ENCODE assay signal across 13 cellular contexts in the genomic region with DNA sequence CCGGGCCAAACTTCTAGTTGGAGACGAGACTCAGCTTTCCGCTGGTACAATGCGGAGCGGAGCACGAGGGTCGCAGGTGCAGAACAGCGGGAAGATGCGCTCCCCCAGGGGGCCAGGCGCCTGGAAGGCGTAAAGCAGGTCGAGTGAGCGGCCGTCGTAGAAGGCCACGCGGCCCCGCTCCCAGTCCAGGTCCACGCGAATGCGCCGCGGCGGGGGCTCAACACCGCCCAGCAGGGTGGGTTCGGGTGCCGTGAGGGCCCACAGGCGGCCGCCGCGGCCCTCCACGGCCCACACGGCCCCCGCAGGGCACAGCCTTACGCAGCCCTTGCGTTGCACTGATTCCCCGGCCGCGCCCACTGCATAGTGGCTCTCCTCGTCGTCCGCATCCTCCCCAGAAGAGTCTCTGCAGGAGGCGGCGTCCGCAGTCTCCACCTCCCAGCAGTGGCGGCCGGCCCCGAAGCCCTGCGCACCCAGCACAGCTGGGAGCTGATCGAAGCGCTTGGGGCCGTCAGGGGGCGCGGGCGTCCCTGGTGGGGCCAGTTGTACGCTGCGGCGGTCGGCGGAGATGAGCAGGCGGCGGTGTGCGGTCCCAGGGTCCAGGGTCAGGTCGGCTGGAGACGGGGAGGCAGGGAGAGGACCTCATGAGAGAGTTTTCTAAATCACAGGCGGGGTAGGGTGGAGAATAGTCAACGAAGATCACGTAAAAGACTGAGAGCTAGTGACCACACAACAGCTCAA. TPM values are rescaled to one million over a fixed set of nuclear protein-coding genes. Genes with fewer than 3 reads are reported as not detected.
DNase-seq lines count a peak whose midpoint lies in the region; ATAC-seq and TF ChIP-seq lines count a peak whose summit lies in the region.
"Had no signal": no experiment of that assay in that cellular context is flagged by ENCODE, and none has a peak within 500 bp of the region (broad histone marks: within the 10 kb centered on the region; RNA-seq: fewer than 3 reads in every experiment).

No MANE protein-coding gene starts in this region.

- no peak overlapping the region for H4K8ac ChIP-seq in neuronal stem cell (ENCODE audit: low read depth, low read length)

- DNase-seq in ELF-1 (ENCODE audit: low read depth, low spot score) (peak; percentile 69), glutamatergic neuron (peak; percentile 66), neuronal stem cell (ENCODE audit: low spot score) (no peak), NK-92 (lab: John Stamatoyannopoulos, UW; ENCODE audit: unreplicated experiment) (no peak), DMS153 (lab: John Stamatoyannopoulos, UW) (no peak)
- DNase-seq in activated naive CD8-positive, alpha-beta T cell treated with anti-CD3 and anti-CD28 coated beads for 36 hours = peak; percentile 42
- DNase-seq: amniotic stem cell, GOT3 had no signal

- no peaks in the 10 kb centered on the region for H3K9me3 ChIP-seq in neuronal stem cell (replicated peaks in 1 of 2; ENCODE audit: control insufficient read depth in 2 of 2, insufficient read depth in 1 of 2, low read depth in 1 of 2, low read length in 2 of 2)
- H3K9me3 ChIP-seq: neutrophil, vagina had no signal

- TF ChIP-seq CTCF in glutamatergic neuron (IDR thresholded peaks at IDR 0.05; ENCODE audit: partially characterized antibody, unreplicated experiment) = no peak

- no peak overlapping the region for H3K23ac ChIP-seq in neuronal stem cell (ENCODE audit: low read depth, low read length, poor library complexity)

- H3K27me3 Mint-ChIP-seq in activated naive CD8-positive, alpha-beta T cell treated with anti-CD3 and anti-CD28 coated beads for 36 hours = peaks cover 59% of the 10 kb centered on the region
- peaks cover 29% of the 10 kb centered on the region for H3K27me3 Mint-ChIP-seq in glutamatergic neuron (ENCODE audit: unreplicated experiment)

- no peaks in the 10 kb centered on the region for H3K79me1 ChIP-seq in neuronal stem cell (ENCODE audit: low read depth, low read length)

- peaks cover 29% of the 10 kb centered on the region for H3K4me1 Mint-ChIP-seq in activated naive CD8-positive, alpha-beta T cell treated with anti-CD3 and anti-CD28 coated beads for 36 hours
- H3K4me1 Mint-ChIP-seq in glutamatergic neuron (ENCODE audit: low read depth, unreplicated experiment) = peaks cover 19% of the 10 kb centered on the region

- H2BK15ac ChIP-seq in neuronal stem cell (ENCODE audit: low read length) = no peak overlapping the region

- peaks cover 11 to 19% of the 10 kb centered on the region in 2 donors for H3K4me1 ChIP-seq in neuronal stem cell (ENCODE audit: control insufficient read depth in 2 of 2, insufficient read depth in 1 of 2, low read depth in 1 of 2, low read length in 2 of 2)

- ATAC-seq in GM19467 (IDR thresholded peaks at IDR 0.05; ENCODE audit: unreplicated experiment) (no peak), GM18502 (IDR thresholded peaks at IDR 0.05; ENCODE audit: poor library complexity, unreplicated experiment) (no peak)
- ATAC-seq: activated CD4-positive, CD25-positive, alpha-beta regulatory T cell treated with anti-CD3 and anti-CD28 coated beads, Interleukin-2, amount 50 U/mL, for 24 hours had no signal

- H3K4me2 ChIP-seq in neuronal stem cell (ENCODE audit: insufficient read depth, low read length, poor library complexity, severe bottlenecking) = peak overlapping the region; percentile 40

- no peak overlapping the region for H3K14ac ChIP-seq in neuronal stem cell (ENCODE audit: low read length)

- H3K18ac ChIP-seq in neuronal stem cell (ENCODE audit: low read length) = no peak overlapping the region

- no peak overlapping the region for H3K27ac Mint-ChIP-seq in activated naive CD8-positive, alpha-beta T cell treated with anti-CD3 and anti-CD28 coated beads for 36 hours
- no peak overlapping the region for H3K27ac Mint-ChIP-seq in glutamatergic neuron (ENCODE audit: unreplicated experiment)

- H3K27ac ChIP-seq in neuronal stem cell (replicated peaks; ENCODE audit: low read length) = no peak overlapping the region
- H3K27ac ChIP-seq: neutrophil, vagina had no signal

- H2AK5ac ChIP-seq in neuronal stem cell (ENCODE audit: low read depth, low read length) = no peak overlapping the region

- no peak overlapping the region for H3K4ac ChIP-seq in neuronal stem cell (ENCODE audit: low read length)

- H3K36me3 ChIP-seq in neuronal stem cell (replicated peaks in 1 of 2; ENCODE audit: control insufficient read depth in 2 of 2, insufficient read depth in 2 of 2, low read length in 2 of 2) = peaks cover 2 to 19% of the 10 kb centered on the region in 2 donors

- H2BK12ac ChIP-seq in neuronal stem cell (ENCODE audit: low read length) = no peak overlapping the region

- H3K4me3 ChIP-seq in neuronal stem cell (ENCODE audit: low read length in 2 of 2) = no peak overlapping the region

- peaks cover 35% of the 10 kb centered on the region for H3K36me3 Mint-ChIP-seq in activated naive CD8-positive, alpha-beta T cell treated with anti-CD3 and anti-CD28 coated beads for 36 hours
- H3K36me3 Mint-ChIP-seq in glutamatergic neuron (ENCODE audit: unreplicated experiment) = peaks cover 17% of the 10 kb centered on the region

- no peak overlapping the region for H4K91ac ChIP-seq in neuronal stem cell (ENCODE audit: low read depth, low read length, poor library complexity)

- H3K4me3 Mint-ChIP-seq in activated naive CD8-positive, alpha-beta T cell treated with anti-CD3 and anti-CD28 coated beads for 36 hours = no peak overlapping the region
- peak overlapping the region; percentile 75 for H3K4me3 Mint-ChIP-seq in glutamatergic neuron (ENCODE audit: unreplicated experiment)

- no peak overlapping the region for H2BK120ac ChIP-seq in neuronal stem cell (ENCODE audit: low read depth, low read length)

- peak overlapping the region; percentile 74 for H3K9ac ChIP-seq in neuronal stem cell (ENCODE audit: low read depth, low read length, poor library complexity)

- WGBS in neuronal stem cell (ENCODE audit: extremely low coverage in 2 of 2, insufficient read length in 2 of 2, insufficient replicate concordance in 1 of 2), 2 donors = no CpG with 5 or more reads among the region's 68 CpGs

- no peak overlapping the region for H2AFZ ChIP-seq in neuronal stem cell (ENCODE audit: low read length)

- H3K9me3 Mint-ChIP-seq in activated naive CD8-positive, alpha-beta T cell treated with anti-CD3 and anti-CD28 coated beads for 36 hours = no peaks in the 10 kb centered on the region
- H3K9me3 Mint-ChIP-seq in glutamatergic neuron (ENCODE audit: unreplicated experiment) = peaks cover 17% of the 10 kb centered on the region

- no peak overlapping the region for H2BK5ac ChIP-seq in neuronal stem cell (ENCODE audit: low read length)

- peaks cover 17 to 58% (median 42%) of the 10 kb centered on the region in 3 experiments for H3K27me3 ChIP-seq in neuronal stem cell (ENCODE audit: control insufficient read depth in 3 of 3, insufficient read depth in 3 of 3, low read depth in 1 of 3, low read length in 3 of 3)
- H3K27me3 ChIP-seq: vagina had no signal

RNA-seq across cellular contexts. Expression of a gene that starts 4.3 kb away (rescaled TPM):
- 10 to 100 TPM; 37.4 to 39.8 TPM for total RNA-seq in activated naive CD8-positive, alpha-beta T cell treated with anti-CD3 and anti-CD28 coated beads for 36 hours
- 52.3 TPM for total RNA-seq in glutamatergic neuron (ENCODE audit: unreplicated experiment)
- polyA plus RNA-seq in neuronal stem cell (2013, experiment 1 of 2) = 47.2 TPM
- polyA plus RNA-seq in neuronal stem cell (2013, experiment 2 of 2) = 48.4 TPM

RNA-seq across cellular contexts. Expression of a gene that starts 4.3 kb away (rescaled TPM):
- total RNA-seq in activated naive CD8-positive, alpha-beta T cell treated with anti-CD3 and anti-CD28 coated beads for 36 hours = not detected
- not detected for total RNA-seq in glutamatergic neuron (ENCODE audit: unreplicated experiment)
- 0.13 TPM for polyA plus RNA-seq in neuronal stem cell (2013, experiment 1 of 2)
- polyA plus RNA-seq in neuronal stem cell (2013, experiment 2 of 2) = 0.22 TPM

RNA-seq across cellular contexts. Expression of a gene that starts 10.2 kb away (rescaled TPM):
- 10 to 100 TPM; 45.3 to 50.6 TPM for total RNA-seq in activated naive CD8-positive, alpha-beta T cell treated with anti-CD3 and anti-CD28 coated beads for 36 hours
- 17.0 TPM for total RNA-seq in glutamatergic neuron (ENCODE audit: unreplicated experiment)
- polyA plus RNA-seq in neuronal stem cell (2013, experiment 1 of 2) = 73.2 TPM
- 75.5 TPM for polyA plus RNA-seq in neuronal stem cell (2013, experiment 2 of 2)

RNA-seq across cellular contexts. Expression of a gene that starts 41.6 kb away (rescaled TPM):
- not detected for total RNA-seq in activated naive CD8-positive, alpha-beta T cell treated with anti-CD3 and anti-CD28 coated beads for 36 hours
- total RNA-seq in glutamatergic neuron (ENCODE audit: unreplicated experiment) = not detected
- not detected for polyA plus RNA-seq in neuronal stem cell (2013, experiment 1 of 2)
- not detected for polyA plus RNA-seq in neuronal stem cell (2013, experiment 2 of 2)
- total RNA-seq: vagina had no signal

Comparison
In these comparisons a context has a peak if more than half of its experiments do, and no peak if none do; other contexts are left out.
1. DNase-seq: peak in ELF-1 (single experiment), activated naive CD8-positive, alpha-beta T cell treated with anti-CD3 and anti-CD28 coated beads for 36 hours (single experiment) and glutamatergic neuron (single experiment); none in neuronal stem cell (single experiment), NK-92 (single experiment) and DMS153 (single experiment).